10 cellular contexts compared by ENCODE assay signal in the genomic region with DNA sequence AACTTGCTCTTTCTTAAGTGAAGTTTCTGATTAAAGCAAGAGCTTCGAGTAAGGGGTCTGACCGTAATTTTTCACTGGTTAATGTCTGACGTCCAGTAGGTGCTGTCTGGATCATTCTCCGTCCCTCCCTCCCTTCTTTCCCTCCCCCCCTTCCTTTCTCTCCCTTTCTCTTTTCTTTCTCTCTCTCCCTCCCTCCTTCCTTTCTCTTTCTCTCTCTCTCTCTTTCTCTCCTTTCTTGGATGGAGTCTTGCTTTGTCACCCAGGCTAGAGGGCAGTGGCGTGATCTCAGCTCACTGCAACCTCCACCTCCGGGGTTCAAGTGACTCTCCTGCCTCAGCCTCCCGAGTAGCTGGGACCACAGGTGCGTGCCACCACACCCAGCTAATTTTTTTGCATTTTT. TPM values are rescaled to one million over a fixed set of nuclear protein-coding genes. Genes with fewer than 3 reads are reported as not detected.
DNase-seq lines count a peak whose midpoint lies in the region; TF ChIP-seq lines count a peak whose summit lies in the region.
"Not testable (repeated sequence)": the region's sequence is repeated elsewhere in the genome, so short reads cannot be mapped to it uniquely, and the experiment has no call there.
"Had no signal": no experiment of that assay in that cellular context is flagged by ENCODE, and none has a peak within 500 bp of the region (broad histone marks: within the 10 kb centered on the region; RNA-seq: fewer than 3 reads in every experiment).

No MANE protein-coding gene starts in this region.

- peak overlapping the region; percentile 73 for H3K27ac ChIP-seq in C4-2B
- H3K27ac ChIP-seq in HUES48 (ENCODE audit: low read depth, low read length); ectodermal cell (ENCODE audit: insufficient read depth, low read depth, low read length, poor library complexity, severe bottlenecking); osteoblast (ENCODE audit: low read depth, low read length); subcutaneous abdominal adipose tissue (ENCODE audit: low read depth, low read length): not testable (repeated sequence)
- H3K27ac ChIP-seq in SJSA1: peak overlapping the region; percentile 81

- not testable (repeated sequence) for H4K20me1 ChIP-seq in osteoblast (ENCODE audit: insufficient read depth, low read length)

- not testable (repeated sequence) for H3K9me3 Mint-ChIP-seq in activated T-helper 2 cell treated with anti-CD3 and anti-CD28 coated beads, Interferon-gamma antibody, Interleukin-2, Interleukin-4, amounts not matched to agents 10 μg/mL and 5 μg/mL and 100 μg/mL, durations not matched to agents 14 hours and 24 hours and 36 hours; immature natural killer cell

- intact Hi-C loops in activated T-helper 2 cell treated with anti-CD3 and anti-CD28 coated beads, Interferon-gamma antibody, Interleukin-2, Interleukin-4, amounts not matched to agents 10 μg/mL and 5 μg/mL and 100 μg/mL, durations not matched to agents 14 hours and 24 hours and 36 hours (cut with micrococcal nuclease): loop anchor here (1.0 to 5.0 kb wide), 3 partner anchors 72 to 564 kb away; a partner anchor contains a TSS

- H3K9ac ChIP-seq in HUES48 (ENCODE audit: low read depth, low read length); subcutaneous abdominal adipose tissue (ENCODE audit: low read length in 5 of 5): not testable (repeated sequence)

- peaks cover 18% of the 10 kb centered on the region for H3K4me1 Mint-ChIP-seq in activated T-helper 2 cell treated with anti-CD3 and anti-CD28 coated beads, Interferon-gamma antibody, Interleukin-2, Interleukin-4, amounts not matched to agents 10 μg/mL and 5 μg/mL and 100 μg/mL, durations not matched to agents 14 hours and 24 hours and 36 hours (ENCODE audit: low read depth)
- H3K4me1 Mint-ChIP-seq in immature natural killer cell: peaks cover 14 to 20% of the 10 kb centered on the region in 2 donors

- not testable (repeated sequence) for H3K36me3 ChIP-seq in HUES48 (ENCODE audit: control insufficient read depth, insufficient read depth, low read length); SJSA1; ectodermal cell (ENCODE audit: control insufficient read depth, insufficient read depth, low read length); osteoblast (ENCODE audit: insufficient read depth, low read length); subcutaneous abdominal adipose tissue (ENCODE audit: control insufficient read depth in 5 of 5, insufficient read depth in 5 of 5, low read length in 5 of 5)

- WGBS in ectodermal cell, 2 experiments: 83 to 88% methylated on average over 8 of the region's 8 CpGs

- DNase-seq in SJSA1 (ENCODE audit: low read depth in 1 of 2, low spot score in 2 of 2); activated T-helper 2 cell treated with anti-CD3 and anti-CD28 coated beads, Interferon-gamma antibody, Interleukin-2, Interleukin-4, amounts not matched to agents 10 μg/mL and 5 μg/mL and 100 μg/mL, durations not matched to agents 14 hours and 24 hours and 36 hours (ENCODE audit: low spot score); immature natural killer cell; osteoblast (ENCODE audit: insufficient read length, low spot score, missing footprints): not testable (repeated sequence)

- peak overlapping the region; percentile 94 for H3K4me3 Mint-ChIP-seq in activated T-helper 2 cell treated with anti-CD3 and anti-CD28 coated beads, Interferon-gamma antibody, Interleukin-2, Interleukin-4, amounts not matched to agents 10 μg/mL and 5 μg/mL and 100 μg/mL, durations not matched to agents 14 hours and 24 hours and 36 hours (ENCODE audit: low read depth)
- peak overlapping the region in 4 of 5 donors; percentile 79 to 96 (median 92) for H3K4me3 Mint-ChIP-seq in immature natural killer cell

- H3K36me3 Mint-ChIP-seq in activated T-helper 2 cell treated with anti-CD3 and anti-CD28 coated beads, Interferon-gamma antibody, Interleukin-2, Interleukin-4, amounts not matched to agents 10 μg/mL and 5 μg/mL and 100 μg/mL, durations not matched to agents 14 hours and 24 hours and 36 hours (ENCODE audit: low read depth); immature natural killer cell: not testable (repeated sequence)

- H3K27me3 Mint-ChIP-seq in activated T-helper 2 cell treated with anti-CD3 and anti-CD28 coated beads, Interferon-gamma antibody, Interleukin-2, Interleukin-4, amounts not matched to agents 10 μg/mL and 5 μg/mL and 100 μg/mL, durations not matched to agents 14 hours and 24 hours and 36 hours (ENCODE audit: low read depth): not testable (repeated sequence)
- H3K27me3 Mint-ChIP-seq in immature natural killer cell (ENCODE audit: low read depth in 3 of 3): peaks cover 0 to 10% (median 3%) of the 10 kb centered on the region in 3 donors

- peaks cover 19% of the 10 kb centered on the region for H3K4me1 ChIP-seq in HUES48 (ENCODE audit: control insufficient read depth, insufficient read depth, low read length)
- not testable (repeated sequence) for H3K4me1 ChIP-seq in SJSA1 (replicated peaks); ectodermal cell (ENCODE audit: control insufficient read depth, insufficient read depth, low read length); osteoblast (ENCODE audit: insufficient read depth, low read length)
- H3K4me1 ChIP-seq in subcutaneous abdominal adipose tissue (ENCODE audit: control insufficient read depth in 5 of 5, insufficient read depth in 5 of 5, low read length in 5 of 5): peaks cover 2 to 14% (median 6%) of the 10 kb centered on the region in 5 donors

- peak overlapping the region; percentile 96 for H3K27ac Mint-ChIP-seq in activated T-helper 2 cell treated with anti-CD3 and anti-CD28 coated beads, Interferon-gamma antibody, Interleukin-2, Interleukin-4, amounts not matched to agents 10 μg/mL and 5 μg/mL and 100 μg/mL, durations not matched to agents 14 hours and 24 hours and 36 hours
- peak overlapping the region in 1 of 6 donors; percentile 83 for H3K27ac Mint-ChIP-seq in immature natural killer cell

- not testable (repeated sequence) for H3K79me2 ChIP-seq in osteoblast (ENCODE audit: insufficient read depth, low read length)

- TF ChIP-seq CTCF in C4-2B (conservative IDR thresholded peaks at IDR 0.05); osteoblast (IDR thresholded peaks at IDR 0.05; ENCODE audit: extremely low read depth, low read depth, low read length): not testable (repeated sequence)

- H3K9me3 ChIP-seq in HUES48 (ENCODE audit: control insufficient read depth, insufficient read depth, low read length); SJSA1 (replicated peaks); ectodermal cell (ENCODE audit: control insufficient read depth, low read length); osteoblast (ENCODE audit: low read depth, low read length); subcutaneous abdominal adipose tissue (ENCODE audit: control insufficient read depth in 5 of 5, low read length in 5 of 5): not testable (repeated sequence)

- H3K4me3 ChIP-seq in HUES48 (ENCODE audit: low read depth, low read length) (peak overlapping the region; percentile 83), SJSA1 (peak overlapping the region; percentile 68), ectodermal cell (ENCODE audit: insufficient read depth, low read depth, low read length) (peak overlapping the region; percentile 63), osteoblast (ENCODE audit: insufficient read depth, low read length) (peak overlapping the region; percentile 85), subcutaneous abdominal adipose tissue (ENCODE audit: low read depth in 1 of 5, low read length in 5 of 5) (peak overlapping the region; percentile 75 to 88 (median 83))

- peak overlapping the region; percentile 68 for H3K4me2 ChIP-seq in osteoblast (ENCODE audit: insufficient read depth, low read length)

- H2AFZ ChIP-seq in osteoblast (ENCODE audit: low read length): peak overlapping the region; percentile 99

- H3K27me3 ChIP-seq in HUES48 (ENCODE audit: control insufficient read depth, insufficient read depth, low read length); SJSA1 (replicated peaks); ectodermal cell (ENCODE audit: control insufficient read depth, insufficient read depth, low read length, poor library complexity, severe bottlenecking); osteoblast (ENCODE audit: insufficient read depth, low read length); subcutaneous abdominal adipose tissue (ENCODE audit: control insufficient read depth in 5 of 5, insufficient read depth in 4 of 5, low read length in 5 of 5): not testable (repeated sequence)

RNA-seq across cellular contexts. Expression of a gene that starts 0.8 kb away (rescaled TPM):
- total RNA-seq in SJSA1 (2014; rRNA removed; shearing (Covaris generic)): 7.5 and 14.9 TPM in 2 replicates
- total RNA-seq in activated T-helper 2 cell treated with anti-CD3 and anti-CD28 coated beads, Interferon-gamma antibody, Interleukin-2, Interleukin-4, amounts not matched to agents 10 μg/mL and 5 μg/mL and 100 μg/mL, durations not matched to agents 14 hours and 24 hours and 36 hours: 10.5 TPM in 2 replicates
- polyA plus RNA-seq in ectodermal cell (2013, experiment 1 of 4): 23.1 TPM
- 23.3 TPM for polyA plus RNA-seq in ectodermal cell (2013, experiment 2 of 4)
- 17.1 TPM for polyA plus RNA-seq in ectodermal cell (2013, experiment 3 of 4)
- polyA plus RNA-seq in ectodermal cell (2013, experiment 4 of 4): 19.2 TPM
- 1 to 10 TPM; 6.6 to 8.8 (median 8.6) TPM for polyA plus RNA-seq in immature natural killer cell
- 10.9 and 13.3 TPM in 2 replicates for total RNA-seq in osteoblast

RNA-seq across cellular contexts. Expression of a gene that starts 46.6 kb away (rescaled TPM):
- not detected in 2 replicates for total RNA-seq in SJSA1 (2014; rRNA removed; shearing (Covaris generic))
- not detected in 2 replicates for total RNA-seq in activated T-helper 2 cell treated with anti-CD3 and anti-CD28 coated beads, Interferon-gamma antibody, Interleukin-2, Interleukin-4, amounts not matched to agents 10 μg/mL and 5 μg/mL and 100 μg/mL, durations not matched to agents 14 hours and 24 hours and 36 hours
- polyA plus RNA-seq in ectodermal cell (2013, experiment 1 of 4): not detected
- polyA plus RNA-seq in ectodermal cell (2013, experiment 2 of 4): not detected
- not detected for polyA plus RNA-seq in ectodermal cell (2013, experiment 3 of 4)
- polyA plus RNA-seq in ectodermal cell (2013, experiment 4 of 4): not detected
- not detected for polyA plus RNA-seq in immature natural killer cell
- total RNA-seq in osteoblast: not detected in 2 replicates
- total RNA-seq: mononuclear cell, sciatic nerve had no signal
